Comparison of ENCODE assay signal across 12 cellular contexts in genomic region chr21:25191141-25191540, GRCh38.
A peak's percentile ranks its signal among the peaks of the same experiment; 100 is the strongest.
DNase-seq lines count a peak whose midpoint lies in the region; ATAC-seq and TF ChIP-seq lines count a peak whose summit lies in the region.
"Had no signal": no experiment of that assay in that cellular context is flagged by ENCODE, and none has a peak within 500 bp of the region (broad histone marks: within the 10 kb centered on the region; RNA-seq: fewer than 3 reads in every experiment).

No MANE protein-coding gene starts in this region.

- intact Hi-C loops in Right ventricle myocardium inferior (cut with DNase I) (no loop called here), right cardiac atrium (cut with DNase I) (no loop called here)

- H3K27ac ChIP-seq in right cardiac atrium (ENCODE audit: low read length) = no peak overlapping the region
- H3K27ac ChIP-seq: pancreas had no signal

- ATAC-seq in GM19372 (IDR thresholded peaks at IDR 0.05; ENCODE audit: low read depth, unreplicated experiment) = peak; percentile 49
- peak; percentile 46 for ATAC-seq in HG02678 (IDR thresholded peaks at IDR 0.05; ENCODE audit: unreplicated experiment)
- peak; percentile 33 for ATAC-seq in HG03460 (IDR thresholded peaks at IDR 0.05; ENCODE audit: unreplicated experiment)
- no peak for ATAC-seq in Right ventricle myocardium inferior
- no peak for ATAC-seq in right cardiac atrium
- ATAC-seq: activated T-cell treated with anti-CD3 and anti-CD28 coated beads, Interleukin-2, amount 50 U/mL, for 4 hours; pancreas had no signal

- no peak overlapping the region for H3K4me3 ChIP-seq in GM12864 (ENCODE audit: low read depth, low read length)
- no peak overlapping the region for H3K4me3 ChIP-seq in right cardiac atrium (ENCODE audit: low read length)
- H3K4me3 ChIP-seq: pancreas had no signal

- DNase-seq in GM12864 (ENCODE audit: low read depth) = peak; percentile 40
- DNase-seq in activated T-cell treated with anti-CD3 and anti-CD28 coated beads, Interleukin-2, amount 50 U/mL, for 1 hour = no peak
- DNase-seq in Right ventricle myocardium inferior (ENCODE audit: missing footprints) = no peak
- DNase-seq in right cardiac atrium = no peak
- no peak for DNase-seq in stimulated activated CD4-positive, alpha-beta T cell treated with anti-CD3 and anti-CD28 coated beads, Interleukin-12 subunit alpha, Interleukin-12 subunit beta, amount 100 ng/mL, for 4 hours
- DNase-seq: activated T-cell treated with anti-CD3 and anti-CD28 coated beads, Interleukin-2, amount 50 U/mL, for 4 hours; NCI-H1694 treated with DMSO at 0.1 percent for 48 hours; pancreas; SHP77 treated with DMSO at 0.1 percent for 48 hours had no signal

- H3K4me1 ChIP-seq in right cardiac atrium (ENCODE audit: control insufficient read depth, insufficient read depth, low read length) = no peaks in the 10 kb centered on the region
- H3K4me1 ChIP-seq: pancreas had no signal

- H3K27me3 ChIP-seq in right cardiac atrium (ENCODE audit: control insufficient read depth, insufficient read depth) = no peaks in the 10 kb centered on the region
- H3K27me3 ChIP-seq: pancreas had no signal

- no peak for TF ChIP-seq CTCF in GM12864 (IDR thresholded peaks at IDR 0.05; ENCODE audit: low read depth, low read length, missing control alignments)

- H3K9me3 ChIP-seq in right cardiac atrium (ENCODE audit: control insufficient read depth, low read length) = no peaks in the 10 kb centered on the region
- H3K9me3 ChIP-seq: pancreas had no signal

Comparison
In these comparisons a context has a peak if more than half of its experiments do, and no peak if none do; other contexts are left out.
1. ATAC-seq: peak in GM19372 (single experiment), HG02678 (single experiment) and HG03460 (single experiment); none in Right ventricle myocardium inferior (single experiment) and right cardiac atrium (0 of 2).